ENCODE assay signal across 19 cellular contexts in the genomic region with DNA sequence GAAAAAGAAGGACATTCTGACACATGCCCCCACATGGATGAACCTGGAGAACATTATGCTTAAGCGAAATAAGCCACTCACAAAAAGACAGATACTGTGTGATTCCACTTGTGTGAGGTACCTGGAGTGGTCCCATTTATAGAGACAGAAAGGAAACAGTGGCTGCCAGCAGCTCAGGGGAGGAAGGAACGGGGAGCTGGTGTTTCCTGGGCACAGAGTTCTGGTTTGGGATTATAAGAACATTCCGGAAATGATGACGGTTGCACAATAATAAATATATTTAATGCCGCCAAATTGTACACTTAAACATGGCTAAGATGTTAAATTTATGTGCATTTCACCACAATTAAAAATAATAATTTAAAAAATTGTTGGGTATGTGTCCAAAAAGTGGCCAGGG. TPM values are rescaled to one million over a fixed set of nuclear protein-coding genes. Genes with fewer than 3 reads are reported as not detected.
DNase-seq lines count a peak whose midpoint lies in the region; FAIRE-seq and TF ChIP-seq lines count a peak whose summit lies in the region.
"Had no signal": no experiment of that assay in that cellular context is flagged by ENCODE, and none has a peak within 500 bp of the region (broad histone marks: within the 10 kb centered on the region; RNA-seq: fewer than 3 reads in every experiment).

No MANE protein-coding gene starts in this region.

- H2AFZ ChIP-seq in H1 (ENCODE audit: low read length), result no peak overlapping the region

- no peak overlapping the region for H3K4ac ChIP-seq in H1 (replicated peaks; ENCODE audit: insufficient read length, low read depth, low read length)

- no peaks in the 10 kb centered on the region for H3K79me2 ChIP-seq in H1 (ENCODE audit: control insufficient read depth in 1 of 2, insufficient read depth in 2 of 2, low read length in 2 of 2)

- H3K27me3 Mint-ChIP-seq in nephron (ENCODE audit: low read depth) (peaks cover 20% of the 10 kb centered on the region), nephron progenitor cell (ENCODE audit: low read depth, poor library complexity) (peaks cover 6% of the 10 kb centered on the region)

- in situ Hi-C loops in transverse colon (cut with MboI; ENCODE audit: low pct_ligation_motif_present in 1 of 4, low pct_unique_long_range_greater_than_20kb in 1 of 4, low sequenced_read_pairs in 3 of 4), result no loop called here

- no peak overlapping the region for H3K23ac ChIP-seq in H1 (ENCODE audit: insufficient read length)

- no peak overlapping the region for H3K4me3 ChIP-seq in H1 (ENCODE audit: extremely low read depth in 1 of 4, insufficient read depth in 2 of 4, low read depth in 3 of 4, low read length in 4 of 4)
- no peak overlapping the region for H3K4me3 ChIP-seq in transverse colon
- H3K4me3 ChIP-seq: BLaER1 treated with 17β-estradiol and CSF1 and Interleukin-3, amounts not matched to agents 10 nM and 100 nM; GM12878; HAP-1 had no signal

- WGBS in H1 (ENCODE audit: extremely low coverage in 1 of 2, insufficient coverage in 1 of 2, insufficient read length in 1 of 2, insufficient replicate concordance in 2 of 2, low coverage in 1 of 2, low lambda C conversion rate in 2 of 2, missing lambda C conversion rate in 1 of 2), 2 experiments, result 87% methylated on average over 5 of the region's 5 CpGs; no CpG with 5 or more reads in 1 of the 2 experiments
- 57 to 69% methylated on average over 4 to 5 of the region's 5 CpGs for WGBS in transverse colon (ENCODE audit: low coverage in 1 of 2), 2 donors

- TF ChIP-seq EP300 in H1 (IDR thresholded peaks at IDR 0.05; ENCODE audit: borderline replicate concordance in 1 of 2, low read depth in 2 of 2, low read length in 2 of 2) (no peak), transverse colon (IDR thresholded peaks at IDR 0.05; ENCODE audit: low read depth) (no peak)

- H3K27ac ChIP-seq in H1 (ENCODE audit: low read depth, low read length) (no peak overlapping the region), transverse colon (peak overlapping the region in 3 of 4 donors; percentile 74 to 79 (median 77))
- H3K27ac ChIP-seq: BLaER1 treated with 17β-estradiol and CSF1 and Interleukin-3, amounts not matched to agents 10 nM and 100 nM had no signal

- intact Hi-C loops in transverse colon (cut with DNase I; ENCODE audit: low total_unique reads), result no loop called here

- no peaks in the 10 kb centered on the region for H3K79me1 ChIP-seq in H1 (ENCODE audit: low read depth, low read length)

- no peak overlapping the region for H3K14ac ChIP-seq in H1 (ENCODE audit: insufficient read length)

- H3K4me1 ChIP-seq in H1 (replicated peaks in 1 of 4; ENCODE audit: control insufficient read depth in 3 of 4, insufficient read depth in 4 of 4, low read length in 3 of 4) (peaks cover 16 to 49% (median 34%) of the 10 kb centered on the region in 4 experiments), transverse colon (peaks cover 6 to 28% (median 20%) of the 10 kb centered on the region in 4 donors)

- peak overlapping the region; percentile 98 for H2BK12ac ChIP-seq in H1 (ENCODE audit: low read depth, low read length)

- H3K36me3 Mint-ChIP-seq in nephron (ENCODE audit: low read depth) (no peaks in the 10 kb centered on the region), nephron progenitor cell (ENCODE audit: low read depth) (no peaks in the 10 kb centered on the region)
- H3K36me3 Mint-ChIP-seq: CD4-positive, CD25-positive, alpha-beta regulatory T cell; IgD-negative memory B cell had no signal

- H3K36me3 ChIP-seq in H1 (ENCODE audit: control insufficient read depth in 2 of 4, insufficient read depth in 4 of 4, low read length in 3 of 4) (no peaks in the 10 kb centered on the region), transverse colon (no peaks in the 10 kb centered on the region)
- H3K36me3 ChIP-seq: BLaER1 treated with 17β-estradiol and CSF1 and Interleukin-3, amounts not matched to agents 10 nM and 100 nM; HAP-1 had no signal

- H4K91ac ChIP-seq in H1 (replicated peaks; ENCODE audit: insufficient read length, low read length), result no peak overlapping the region

- H3K23me2 ChIP-seq in H1 (ENCODE audit: low read depth, low read length), result no peaks in the 10 kb centered on the region; the same call in 1 of the 2 replicates

- no peak overlapping the region for H3K56ac ChIP-seq in H1 (replicated peaks; ENCODE audit: insufficient read length, low read depth, low read length)

- H4K20me1 ChIP-seq in H1 (replicated peaks in 1 of 2; ENCODE audit: control insufficient read depth in 1 of 2, insufficient read depth in 2 of 2, low read length in 2 of 2), result no peaks in the 10 kb centered on the region
- H4K20me1 ChIP-seq: BLaER1 treated with 17β-estradiol and CSF1 and Interleukin-3, amounts not matched to agents 10 nM and 100 nM had no signal

- H3K18ac ChIP-seq in H1 (ENCODE audit: extremely low read depth, low read length), result 0 out of 2 replicates have a peak overlapping the region, but pooled peaks have one; percentile 65

- no peak overlapping the region for H2BK120ac ChIP-seq in H1 (replicated peaks; ENCODE audit: low read depth, low read length)

- FAIRE-seq in H1 (lab: Jason Lieb, UNC), result no peak
- FAIRE-seq: GM12878, GM18507 had no signal

- TF ChIP-seq CTCF in H1 (IDR thresholded peaks at IDR 0.05; ENCODE audit: control extremely low read depth in 1 of 3, insufficient read depth in 1 of 3, low read depth in 1 of 3, low read length in 3 of 3) (no peak), nephron (IDR thresholded peaks at IDR 0.05; ENCODE audit: unreplicated experiment in 3 of 3) (no peak), transverse colon (IDR thresholded peaks at IDR 0.05) (no peak), nephron progenitor cell (IDR thresholded peaks at IDR 0.05) (no peak)

- TF ChIP-seq POLR2A in H1 (IDR thresholded peaks at IDR 0.05; ENCODE audit: control extremely low read depth in 1 of 2, low read depth in 2 of 2, low read length in 2 of 2) (no peak), transverse colon (IDR thresholded peaks at IDR 0.05) (no peak)

- no peak overlapping the region for H2BK5ac ChIP-seq in H1 (ENCODE audit: low read depth, low read length)

- H3K4me3 Mint-ChIP-seq in nephron, result no peak overlapping the region
- no peak overlapping the region for H3K4me3 Mint-ChIP-seq in nephron progenitor cell
- H3K4me3 Mint-ChIP-seq: CD4-positive, CD25-positive, alpha-beta regulatory T cell; IgD-negative memory B cell had no signal

- H3K4me2 ChIP-seq in H1 (ENCODE audit: insufficient read depth in 1 of 2, low read depth in 2 of 2, low read length in 2 of 2), result no peak overlapping the region; a peak in 1 of 4 replicates
- H3K4me2 ChIP-seq: BLaER1 treated with 17β-estradiol and CSF1 and Interleukin-3, amounts not matched to agents 10 nM and 100 nM had no signal

- H3K4me1 Mint-ChIP-seq in nephron, result peaks cover 45% of the 10 kb centered on the region
- H3K4me1 Mint-ChIP-seq in nephron progenitor cell, result peaks cover 83% of the 10 kb centered on the region
- H3K4me1 Mint-ChIP-seq: CD4-positive, CD25-positive, alpha-beta regulatory T cell; IgD-negative memory B cell had no signal

- H3K27ac Mint-ChIP-seq in nephron (peak overlapping the region in 2 of 3 experiments; percentile 28 to 49), nephron progenitor cell (no peak overlapping the region)
- H3K27ac Mint-ChIP-seq: CD4-positive, CD25-positive, alpha-beta regulatory T cell had no signal

- DNase-seq in UCSD-AML1 (lab: John Stamatoyannopoulos, UW; ENCODE audit: unreplicated experiment) (peak; percentile 57), H1 (ENCODE audit: low read depth in 1 of 2, low spot score in 2 of 2) (no peak), transverse colon (no peak), NCI-H774 (lab: John Stamatoyannopoulos, UW) (no peak), NCI-H187 treated with DMSO at 0.1 percent for 48 hours (lab: John Stamatoyannopoulos, UW) (no peak), nephron progenitor cell (no peak)
- DNase-seq: ACHN; CD4-positive, CD25-positive, alpha-beta regulatory T cell; DMS79; GOT3 had no signal

- no peaks in the 10 kb centered on the region for H3K9me3 Mint-ChIP-seq in nephron
- H3K9me3 Mint-ChIP-seq in nephron progenitor cell, result no peaks in the 10 kb centered on the region
- H3K9me3 Mint-ChIP-seq: CD4-positive, CD25-positive, alpha-beta regulatory T cell had no signal

- no peak overlapping the region for H4K5ac ChIP-seq in H1 (ENCODE audit: insufficient read length, low read depth, low read length)

- POLR2A ChIA-PET in H1 (lab: Charles Lee; ENCODE audit: partially characterized antibody), result interaction anchor here (1.5 to 11.1 kb wide), 4 partner anchors 9 to 32 kb away, joined by 4 to 125 read pairs (median 5); no protein-coding TSS in a partner anchor

- no peak overlapping the region for H3K9ac ChIP-seq in H1 (replicated peaks in 1 of 4; ENCODE audit: extremely low read depth in 1 of 4, low read depth in 3 of 4, low read length in 3 of 4)
- H3K9ac ChIP-seq: BLaER1 treated with 17β-estradiol and CSF1 and Interleukin-3, amounts not matched to agents 10 nM and 100 nM had no signal

- H3K9me3 ChIP-seq in H1 (ENCODE audit: insufficient read depth in 2 of 2, low read depth in 1 of 2, low read length in 1 of 2) (no peaks in the 10 kb centered on the region), transverse colon (no peaks in the 10 kb centered on the region)
- H3K9me3 ChIP-seq: HAP-1 had no signal

- H2AK5ac ChIP-seq in H1 (ENCODE audit: low read depth, low read length), result 0 out of 2 replicates have a peak overlapping the region, but pooled peaks have one; percentile 28

- CTCF ChIA-PET in H1 (lab: Charles Lee; ENCODE audit: partially characterized antibody), result interaction anchor here (0.9 to 2.1 kb wide), 8 partner anchors 8 to 355 kb away, joined by 3 to 7 read pairs (median 4); no protein-coding TSS in a partner anchor

- H2BK20ac ChIP-seq in H1 (ENCODE audit: low read length), result peak overlapping the region; percentile 80

- H4K8ac ChIP-seq in H1 (ENCODE audit: extremely low read depth, insufficient read depth, low read length), result no peak overlapping the region

- TF ChIP-seq RAD21 in H1 (IDR thresholded peaks at IDR 0.05 in 1 of 2, conservative IDR thresholded peaks at IDR 0.05 in 1 of 2; ENCODE audit: low read depth in 2 of 2, low read length in 2 of 2), result no peak

- 0 out of 2 replicates have a peak overlapping the region, but pooled peaks have one; percentile 83 for H2BK15ac ChIP-seq in H1 (ENCODE audit: low read length)

- H3K27me3 ChIP-seq in H1 (replicated peaks in 1 of 4; ENCODE audit: control insufficient read depth in 3 of 4, extremely low read depth in 1 of 4, insufficient read depth in 3 of 4, low read length in 3 of 4) (no peaks in the 10 kb centered on the region), transverse colon (no peaks in the 10 kb centered on the region)

RNA-seq across cellular contexts. Expression of a gene that starts 33.0 kb away (rescaled TPM):
- 1.7 and 2.0 TPM in 2 replicates for total RNA-seq in H1 (2021; fragmentation: NEBNext Ultra II Directional; extraction: Animal tissue kit (Norgen Biotek cat#: 25700))
- 2.1 and 2.3 TPM in 2 replicates for polyA plus RNA-seq in H1 (2011; rRNA removed)
- polyA plus RNA-seq in H1 (2011; cell fraction: cytosol; rRNA removed), result 2.4 TPM
- polyA plus RNA-seq in H1 (2011; cell fraction: nucleus; rRNA removed), result 2.1 TPM
- 1.5 to 3.2 TPM (median 2.6 TPM) in 4 replicates for polyA plus RNA-seq in H1 (2012, experiment 1 of 2)
- 3.5 TPM for polyA plus RNA-seq in H1 (2012, experiment 2 of 2)
- 1.3 TPM for polyA plus RNA-seq in H1 (2013, experiment 1 of 2)
- 2.0 TPM for polyA plus RNA-seq in H1 (2013, experiment 2 of 2)
- 0.54 and 2.7 TPM in 2 replicates for polyA minus RNA-seq in H1 (2011; rRNA and poly(A)+ RNA removed)
- 2.6 TPM for polyA minus RNA-seq in H1 (2011; cell fraction: cytosol; rRNA and poly(A)+ RNA removed)
- polyA minus RNA-seq in H1 (2011; cell fraction: nucleus; rRNA and poly(A)+ RNA removed), result 1.5 TPM
- 1 to 10 TPM in 2 of 4 donors, not detected in 2; 1.8 to 2.4 TPM for total RNA-seq in transverse colon
- total RNA-seq: A172; CD4-positive, CD25-positive, alpha-beta regulatory T cell; G401; GM12878; HT1080 had no signal
- polyA plus RNA-seq: GM12878, IgD-negative memory B cell had no signal
